Comparison of ENCODE assay signal across 10 cellular contexts in the genomic region with DNA sequence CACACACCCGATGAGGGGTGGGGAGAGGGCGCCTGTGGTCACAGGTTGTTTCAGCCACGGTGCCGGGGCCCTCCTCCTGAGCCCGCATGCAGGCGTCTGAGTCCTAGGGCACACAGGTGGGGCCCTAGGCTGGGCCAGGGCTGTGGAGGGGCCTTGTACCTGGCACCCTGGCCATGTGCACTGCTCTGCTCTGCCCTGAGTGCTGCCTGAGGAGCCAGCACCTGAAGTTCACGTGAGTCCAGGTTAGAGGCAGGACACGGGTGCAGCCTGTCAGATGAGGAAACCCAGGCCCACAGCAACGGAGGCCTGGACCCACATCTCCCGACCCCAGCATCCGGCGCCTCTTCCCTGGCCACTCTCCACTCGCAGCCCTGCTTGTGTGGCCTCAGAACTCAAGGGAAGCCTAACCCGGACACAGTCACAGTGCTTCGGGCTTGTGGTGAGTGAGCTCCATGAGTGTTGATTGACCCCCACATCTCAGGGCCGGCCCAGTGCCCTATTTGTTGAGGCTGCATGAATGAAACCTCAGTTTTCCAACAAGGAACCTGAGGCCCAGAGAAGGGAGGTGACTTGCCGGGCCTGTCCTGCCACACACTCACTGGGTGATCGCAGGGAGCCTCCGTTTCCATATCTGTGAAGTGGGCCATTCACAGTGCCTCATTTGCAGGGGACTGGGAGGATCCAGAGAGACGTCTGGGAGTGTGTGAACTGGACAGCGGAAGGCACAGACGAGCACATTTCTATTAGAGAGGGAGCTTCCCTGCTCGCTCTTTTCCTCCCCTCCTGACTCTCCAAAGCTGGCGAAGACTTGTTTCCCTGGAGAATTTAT. TPM values are rescaled to one million over a fixed set of nuclear protein-coding genes. Genes with fewer than 3 reads are reported as not detected.
DNase-seq lines count a peak whose midpoint lies in the region; ATAC-seq and TF ChIP-seq lines count a peak whose summit lies in the region.
"Had no signal": no experiment of that assay in that cellular context is flagged by ENCODE, and none has a peak within 500 bp of the region (broad histone marks: within the 10 kb centered on the region; RNA-seq: fewer than 3 reads in every experiment).

No MANE protein-coding gene starts in this region.

- no peaks in the 10 kb centered on the region for H3K27me3 ChIP-seq in testis
- H3K27me3 ChIP-seq: heart right ventricle had no signal

- H3K27me3 Mint-ChIP-seq in activated CD8-positive, alpha-beta T cell treated with anti-CD3 and anti-CD28 coated beads, Interleukin-2, amount 10 ng/mL, durations not matched to agents 7 days and 5 days (ENCODE audit: low read depth), result no peaks in the 10 kb centered on the region
- H3K27me3 Mint-ChIP-seq in activated CD8-positive, alpha-beta T cell treated with anti-CD3 and anti-CD28 coated beads for 36 hours, result no peaks in the 10 kb centered on the region
- no peaks in the 10 kb centered on the region for H3K27me3 Mint-ChIP-seq in chondrocyte (ENCODE audit: low read depth)

- peak; percentile 32 for ATAC-seq in activated CD8-positive, alpha-beta T cell treated with anti-CD3 and anti-CD28 coated beads, Interleukin-2, amount 10 ng/mL, durations not matched to agents 7 days and 5 days
- no peak for ATAC-seq in activated CD8-positive, alpha-beta T cell treated with anti-CD3 and anti-CD28 coated beads for 36 hours
- no peak for ATAC-seq in GM18502 (IDR thresholded peaks at IDR 0.05; ENCODE audit: poor library complexity, unreplicated experiment)
- no peak for ATAC-seq in HG03439 (IDR thresholded peaks at IDR 0.05; ENCODE audit: unreplicated experiment)

- H3K4me1 ChIP-seq in testis, result peaks cover 22% of the 10 kb centered on the region

- WGBS in testis, 2 donors, result 78 to 85% methylated on average over 12 to 24 of the region's 24 CpGs

- no peak overlapping the region for H3K27ac Mint-ChIP-seq in activated CD8-positive, alpha-beta T cell treated with anti-CD3 and anti-CD28 coated beads, Interleukin-2, amount 10 ng/mL, durations not matched to agents 7 days and 5 days
- H3K27ac Mint-ChIP-seq in activated CD8-positive, alpha-beta T cell treated with anti-CD3 and anti-CD28 coated beads for 36 hours, result no peak overlapping the region
- no peak overlapping the region for H3K27ac Mint-ChIP-seq in chondrocyte (ENCODE audit: unreplicated experiment)

- H3K4me3 ChIP-seq in testis, result no peak overlapping the region
- H3K4me3 ChIP-seq: heart right ventricle had no signal

- CTCF ChIA-PET in activated CD8-positive, alpha-beta T cell treated with anti-CD3 and anti-CD28 coated beads, Interleukin-2, amount 10 ng/mL, durations not matched to agents 7 days and 5 days (lab: Charles Lee), result interaction anchor here (0.8 to 7.4 kb wide), 3 partner anchors 14 to 81 kb away, joined by 3 to 36 read pairs (median 3); no protein-coding TSS in a partner anchor
- CTCF ChIA-PET in activated CD8-positive, alpha-beta T cell treated with anti-CD3 and anti-CD28 coated beads for 36 hours (lab: Charles Lee), result interaction anchor here (1.6 kb wide), 1 partner anchor 101 kb away, joined by 4 read pairs; no protein-coding TSS in a partner anchor

- H3K9me3 ChIP-seq in testis, result no peaks in the 10 kb centered on the region
- H3K9me3 ChIP-seq: heart right ventricle had no signal

- no peaks in the 10 kb centered on the region for H3K9me3 Mint-ChIP-seq in activated CD8-positive, alpha-beta T cell treated with anti-CD3 and anti-CD28 coated beads, Interleukin-2, amount 10 ng/mL, durations not matched to agents 7 days and 5 days (ENCODE audit: insufficient read depth)
- H3K9me3 Mint-ChIP-seq in activated CD8-positive, alpha-beta T cell treated with anti-CD3 and anti-CD28 coated beads for 36 hours, result no peaks in the 10 kb centered on the region
- no peaks in the 10 kb centered on the region for H3K9me3 Mint-ChIP-seq in chondrocyte (ENCODE audit: low read depth)

- intact Hi-C loops in activated CD8-positive, alpha-beta T cell treated with anti-CD3 and anti-CD28 coated beads for 36 hours (cut with micrococcal nuclease), result no loop called here
- intact Hi-C loops in testis (cut with DNase I; ENCODE audit: low total_unique reads), result no loop called here

- H3K36me3 Mint-ChIP-seq in activated CD8-positive, alpha-beta T cell treated with anti-CD3 and anti-CD28 coated beads, Interleukin-2, amount 10 ng/mL, durations not matched to agents 7 days and 5 days (ENCODE audit: low read depth), result no peaks in the 10 kb centered on the region
- no peaks in the 10 kb centered on the region for H3K36me3 Mint-ChIP-seq in activated CD8-positive, alpha-beta T cell treated with anti-CD3 and anti-CD28 coated beads for 36 hours (ENCODE audit: low read depth)
- peaks cover 3% of the 10 kb centered on the region for H3K36me3 Mint-ChIP-seq in chondrocyte (ENCODE audit: low read depth)

- POLR2A ChIA-PET in activated CD8-positive, alpha-beta T cell treated with anti-CD3 and anti-CD28 coated beads, Interleukin-2, amount 10 ng/mL, durations not matched to agents 7 days and 5 days (lab: Charles Lee), result no interaction called here
- POLR2A ChIA-PET in activated CD8-positive, alpha-beta T cell treated with anti-CD3 and anti-CD28 coated beads for 36 hours (lab: Charles Lee), result interaction anchor here (0.7 to 0.8 kb wide), 2 partner anchors 68 to 139 kb away, joined by 3 read pairs; no protein-coding TSS in a partner anchor

- H3K27ac ChIP-seq in temporal lobe (ENCODE audit: low read depth, low read length) (peak overlapping the region; percentile 49), testis (no peak overlapping the region)

- no peak for TF ChIP-seq CTCF in activated CD8-positive, alpha-beta T cell treated with anti-CD3 and anti-CD28 coated beads for 36 hours (IDR thresholded peaks at IDR 0.05)
- no peak for TF ChIP-seq CTCF in chondrocyte (IDR thresholded peaks at IDR 0.05)
- TF ChIP-seq CTCF in testis (IDR thresholded peaks at IDR 0.05), result no peak

- peaks cover 5% of the 10 kb centered on the region for H3K4me1 Mint-ChIP-seq in activated CD8-positive, alpha-beta T cell treated with anti-CD3 and anti-CD28 coated beads, Interleukin-2, amount 10 ng/mL, durations not matched to agents 7 days and 5 days (ENCODE audit: low read depth)
- H3K4me1 Mint-ChIP-seq in activated CD8-positive, alpha-beta T cell treated with anti-CD3 and anti-CD28 coated beads for 36 hours (ENCODE audit: low read depth), result peaks cover 7% of the 10 kb centered on the region
- H3K4me1 Mint-ChIP-seq in chondrocyte (ENCODE audit: low read depth), result peaks cover 12% of the 10 kb centered on the region

- DNase-seq in activated CD8-positive, alpha-beta T cell treated with anti-CD3 and anti-CD28 coated beads, Interleukin-2, amount 10 ng/mL, durations not matched to agents 7 days and 5 days, result no peak
- no peak for DNase-seq in activated CD8-positive, alpha-beta T cell treated with anti-CD3 and anti-CD28 coated beads for 36 hours
- DNase-seq in chondrocyte (ENCODE audit: low spot score) (peak; percentile 83), mesenteric fat pad (ENCODE audit: low spot score) (peak; percentile 80), testis (no peak)
- DNase-seq: NCI-H345 had no signal

- no peak for TF ChIP-seq POLR2A in testis (IDR thresholded peaks at IDR 0.05)

- no peak overlapping the region for H3K4me3 Mint-ChIP-seq in activated CD8-positive, alpha-beta T cell treated with anti-CD3 and anti-CD28 coated beads, Interleukin-2, amount 10 ng/mL, durations not matched to agents 7 days and 5 days
- H3K4me3 Mint-ChIP-seq in activated CD8-positive, alpha-beta T cell treated with anti-CD3 and anti-CD28 coated beads for 36 hours, result no peak overlapping the region
- H3K4me3 Mint-ChIP-seq in chondrocyte (ENCODE audit: unreplicated experiment), result no peak overlapping the region

- no peaks in the 10 kb centered on the region for H3K36me3 ChIP-seq in testis (ENCODE audit: low read depth, missing control alignments)

RNA-seq across cellular contexts. Expression of a gene that starts 39.6 kb away (rescaled TPM):
- 10 to 100 TPM; 74.7 to 77.7 TPM for total RNA-seq in activated CD8-positive, alpha-beta T cell treated with anti-CD3 and anti-CD28 coated beads, Interleukin-2, amount 10 ng/mL, durations not matched to agents 7 days and 5 days
- total RNA-seq in activated CD8-positive, alpha-beta T cell treated with anti-CD3 and anti-CD28 coated beads for 36 hours, result 10 to 100 TPM; 81.5 to 88.6 TPM
- 11.0 to 16.2 TPM (median 15.2 TPM) in 3 replicates for total RNA-seq in chondrocyte
- total RNA-seq in mesenteric fat pad, result 181 TPM
- 9.8 TPM for total RNA-seq in temporal lobe
- total RNA-seq in testis, result 100 to 1,000 TPM in 1 of 2 donors, 10 to 100 TPM in 1; 82.1 to 106 TPM
- polyA plus RNA-seq in testis (ENCODE audit: insufficient read depth, low read depth, low replicate concordance), result 80.1 TPM

RNA-seq across cellular contexts. Expression of a gene that starts 58.6 kb away (rescaled TPM):
- total RNA-seq in activated CD8-positive, alpha-beta T cell treated with anti-CD3 and anti-CD28 coated beads, Interleukin-2, amount 10 ng/mL, durations not matched to agents 7 days and 5 days, result 1 to 10 TPM; 1.7 to 1.8 TPM
- total RNA-seq in activated CD8-positive, alpha-beta T cell treated with anti-CD3 and anti-CD28 coated beads for 36 hours, result 1 to 10 TPM; 1.0 to 1.7 TPM
- 37.4 to 45.1 TPM (median 43.8 TPM) in 3 replicates for total RNA-seq in chondrocyte
- 90.8 TPM for total RNA-seq in mesenteric fat pad
- 5.7 TPM for total RNA-seq in temporal lobe
- total RNA-seq in testis, result 10 to 100 TPM; 31.3 to 38.6 TPM
- 27.7 TPM for polyA plus RNA-seq in testis (ENCODE audit: insufficient read depth, low read depth, low replicate concordance)

Comparison
In these comparisons a context has a peak if more than half of its experiments do, and no peak if none do; other contexts are left out.
1. DNase-seq: peak in chondrocyte (single experiment) and mesenteric fat pad (single experiment); none in activated CD8-positive, alpha-beta T cell treated with anti-CD3 and anti-CD28 coated beads, Interleukin-2, amount 10 ng/mL, durations not matched to agents 7 days and 5 days (single experiment), activated CD8-positive, alpha-beta T cell treated with anti-CD3 and anti-CD28 coated beads for 36 hours (single experiment) and testis (single experiment).